ENCODE assay signal across 15 cellular contexts in the genomic region with DNA sequence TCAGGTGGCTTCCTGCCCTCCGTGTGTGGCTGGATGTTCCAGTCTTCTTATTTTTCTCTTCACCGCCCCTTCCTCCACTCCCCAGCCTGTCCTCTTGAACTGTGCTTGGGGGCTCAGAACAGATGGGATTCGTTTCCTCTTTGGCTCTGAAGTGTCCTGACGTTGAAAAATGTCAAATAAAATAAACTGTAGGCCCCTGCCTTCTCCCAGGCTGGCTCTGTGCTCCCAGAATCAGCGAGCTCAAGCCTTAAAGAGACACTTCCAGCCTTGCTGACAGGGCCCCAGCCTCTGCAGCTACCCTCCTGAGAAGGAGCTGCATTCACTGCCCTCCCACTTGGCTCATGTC.
A peak's percentile ranks its signal among the peaks of the same experiment; 100 is the strongest.
DNase-seq lines count a peak whose midpoint lies in the region; ATAC-seq, FAIRE-seq and TF ChIP-seq lines count a peak whose summit lies in the region.
"Had no signal": no experiment of that assay in that cellular context is flagged by ENCODE, and none has a peak within 500 bp of the region (broad histone marks: within the 10 kb centered on the region; RNA-seq: fewer than 3 reads in every experiment).

No MANE protein-coding gene starts in this region.

- H3K9ac ChIP-seq in SK-N-MC (ENCODE audit: insufficient read length) = no peak overlapping the region

- H3K4me1 ChIP-seq in esophagus (ENCODE audit: control insufficient read depth in 2 of 2, insufficient read depth in 2 of 2, low read length in 1 of 2) (peaks cover 0 to 11% of the 10 kb centered on the region in 2 donors), mucosa of descending colon (ENCODE audit: low read depth) (peaks cover 8% of the 10 kb centered on the region), thyroid gland (peaks cover 23 to 55% of the 10 kb centered on the region in 2 donors), testis (no peaks in the 10 kb centered on the region)
- H3K4me1 ChIP-seq: Caco-2 had no signal

- DNase-seq in SK-N-MC (ENCODE audit: low read depth, low spot score) = no peak
- no peak for DNase-seq in mucosa of descending colon
- no peak for DNase-seq in thyroid gland
- no peak for DNase-seq in GM10266 (ENCODE audit: extremely low spot score)
- DNase-seq in H54 (ENCODE audit: insufficient read length, low spot score) = no peak
- DNase-seq in testis = no peak
- DNase-seq: activated CD4-positive, alpha-beta T cell treated with anti-CD3 and anti-CD28 coated beads for 1 hour; activated T-cell treated with anti-CD3 and anti-CD28 coated beads, Interleukin-2, amount 50 U/mL, for 72 hours; Caco-2; NCI-H1048; stimulated activated CD4-positive, alpha-beta T cell treated with anti-CD3 and anti-CD28 coated beads, Interleukin-4, amount 100 ng/mL, for 4 hours; stimulated activated naive CD8-positive, alpha-beta T cell treated with anti-CD3 and anti-CD28 coated beads, Interleukin-15, amount 100 ng/mL, for 72 hours had no signal

- WGBS in esophagus, 2 donors = 51 to 54% methylated on average over 5 of the region's 5 CpGs
- 36 to 47% methylated on average over 5 of the region's 5 CpGs for WGBS in thyroid gland, 2 donors
- WGBS in testis, 2 donors = 80 to 81% methylated on average over 5 of the region's 5 CpGs

- no peak for FAIRE-seq in H54 (lab: Jason Lieb, UNC)
- FAIRE-seq: islet of Langerhans had no signal

- ATAC-seq in mucosa of descending colon (peak; percentile 16), GM21526 (IDR thresholded peaks at IDR 0.05; ENCODE audit: low FRiP score, unreplicated experiment) (no peak)
- ATAC-seq: activated T-cell treated with anti-CD3 and anti-CD28 coated beads, Interleukin-2, amount 50 U/mL, for 72 hours; stimulated activated naive CD8-positive, alpha-beta T cell treated with anti-CD3 and anti-CD28 coated beads, Interleukin-15, amount 100 ng/mL, for 72 hours had no signal

- H3K27me3 ChIP-seq in esophagus (ENCODE audit: control insufficient read depth in 1 of 2, insufficient read depth in 2 of 2, low read length in 2 of 2) (no peaks in the 10 kb centered on the region), thyroid gland (no peaks in the 10 kb centered on the region), testis (no peaks in the 10 kb centered on the region)

- H3K9me3 ChIP-seq in SK-N-MC (ENCODE audit: low read depth, low read length) (no peaks in the 10 kb centered on the region), esophagus (ENCODE audit: control insufficient read depth in 2 of 2, insufficient read depth in 1 of 2, low read depth in 1 of 2, low read length in 1 of 2) (no peaks in the 10 kb centered on the region), mucosa of descending colon (no peaks in the 10 kb centered on the region), thyroid gland (no peaks in the 10 kb centered on the region), testis (no peaks in the 10 kb centered on the region)
- H3K9me3 ChIP-seq: Caco-2 had no signal

- intact Hi-C loops in mucosa of descending colon (cut with DNase I, micrococcal nuclease) = no loop called here
- intact Hi-C loops in thyroid gland (cut with DNase I) = no loop called here
- intact Hi-C loops in testis (cut with DNase I; ENCODE audit: low total_unique reads) = no loop called here

- H3K36me3 ChIP-seq in SK-N-MC (ENCODE audit: insufficient read depth, low read length) (no peaks in the 10 kb centered on the region), esophagus (ENCODE audit: control insufficient read depth in 2 of 2, insufficient read depth in 2 of 2, low read length in 1 of 2) (no peaks in the 10 kb centered on the region), mucosa of descending colon (ENCODE audit: low read depth) (no peaks in the 10 kb centered on the region), thyroid gland (no peaks in the 10 kb centered on the region), testis (ENCODE audit: low read depth, missing control alignments) (no peaks in the 10 kb centered on the region)

- TF ChIP-seq CTCF in mucosa of descending colon (IDR thresholded peaks at IDR 0.05) (no peak), thyroid gland (IDR thresholded peaks at IDR 0.05) (no peak), GM10266 (IDR thresholded peaks at IDR 0.05; ENCODE audit: control insufficient read depth, insufficient read depth, low read depth, missing control alignments) (no peak), testis (IDR thresholded peaks at IDR 0.05) (no peak)

- H3K4me3 ChIP-seq in SK-N-MC (no peak overlapping the region), esophagus (ENCODE audit: low read depth in 1 of 2, low read length in 2 of 2) (no peak overlapping the region), mucosa of descending colon (no peak overlapping the region), thyroid gland (replicated peaks in 1 of 3) (no peak overlapping the region), testis (no peak overlapping the region)

- TF ChIP-seq POLR2A in thyroid gland (IDR thresholded peaks at IDR 0.05) (no peak), H54 (IDR thresholded peaks at IDR 0.05; ENCODE audit: low read depth, low read length) (no peak), testis (IDR thresholded peaks at IDR 0.05) (no peak)

- H3K27ac ChIP-seq in SK-N-MC = peak overlapping the region; percentile 29; the same call in 1 of the 2 replicates
- peak overlapping the region; percentile 11 to 54 for H3K27ac ChIP-seq in esophagus (ENCODE audit: low read depth in 2 of 2, low read length in 1 of 2)
- peak overlapping the region in 2 of 3 donors; percentile 47 to 62 for H3K27ac ChIP-seq in thyroid gland
- no peak overlapping the region for H3K27ac ChIP-seq in testis

Comparison
In these comparisons a context has a peak if more than half of its experiments do, and no peak if none do; other contexts are left out.
1. H3K27ac ChIP-seq: peak in SK-N-MC (single experiment), esophagus (2 of 2) and thyroid gland (2 of 3); none in testis (0 of 2).